ENCODE assay signal across 28 cellular contexts in genomic region chr10:46016190-46016589, GRCh38. TPM values are rescaled to one million over a fixed set of nuclear protein-coding genes. Genes with fewer than 3 reads are reported as not detected.
A peak's percentile ranks its signal among the peaks of the same experiment; 100 is the strongest.
DNase-seq lines count a peak whose midpoint lies in the region; ATAC-seq, FAIRE-seq and TF ChIP-seq lines count a peak whose summit lies in the region.
"Had no signal": no experiment of that assay in that cellular context is flagged by ENCODE, and none has a peak within 500 bp of the region (broad histone marks: within the 10 kb centered on the region; RNA-seq: fewer than 3 reads in every experiment).

No MANE protein-coding gene starts in this region.

- TF ChIP-seq CTCF in HepG2 (CRISPR knock-in tag; IDR thresholded peaks at IDR 0.05) (no peak), right lobe of liver (IDR thresholded peaks at IDR 0.05) (no peak), liver (IDR thresholded peaks at IDR 0.05; ENCODE audit: low read depth, low read length, missing input control) (no peak), suprapubic skin (IDR thresholded peaks at IDR 0.05) (no peak)

- H3K79me2 ChIP-seq in HepG2 (ENCODE audit: insufficient read depth, low read length) (peaks cover 89% of the 10 kb centered on the region), GM23248 (ENCODE audit: insufficient read depth) (peaks cover 89% of the 10 kb centered on the region)

- peaks cover 63% of the 10 kb centered on the region for H3K4me1 ChIP-seq in HepG2 (ENCODE audit: insufficient read depth, low read length)
- H3K4me1 ChIP-seq in right lobe of liver, result peaks cover 0 to 74% (median 32%) of the 10 kb centered on the region in 4 donors
- peaks cover 65% of the 10 kb centered on the region for H3K4me1 ChIP-seq in GM23248 (ENCODE audit: insufficient read depth)
- peaks cover 13 to 84% (median 68%) of the 10 kb centered on the region in 4 donors for H3K4me1 ChIP-seq in liver (ENCODE audit: control insufficient read depth in 4 of 4, insufficient read depth in 4 of 4, low read length in 3 of 4)
- H3K4me1 ChIP-seq in subcutaneous abdominal adipose tissue (ENCODE audit: control insufficient read depth in 5 of 5, insufficient read depth in 5 of 5, low read length in 5 of 5), result peaks cover 10 to 78% (median 56%) of the 10 kb centered on the region in 5 donors
- peaks cover 30% of the 10 kb centered on the region for H3K4me1 ChIP-seq in suprapubic skin

- H3K36me3 ChIP-seq in HepG2 (replicated peaks in 1 of 2; ENCODE audit: control insufficient read depth in 1 of 2, insufficient read depth in 2 of 2, low read length in 2 of 2), result peaks cover 29 to 74% of the 10 kb centered on the region in 2 experiments
- peaks cover 0 to 45% (median 26%) of the 10 kb centered on the region in 4 donors for H3K36me3 ChIP-seq in right lobe of liver
- H3K36me3 ChIP-seq in GM23248 (ENCODE audit: low read depth), result peaks cover 47% of the 10 kb centered on the region
- H3K36me3 ChIP-seq in liver (ENCODE audit: control insufficient read depth in 4 of 4, insufficient read depth in 3 of 4, low read depth in 1 of 4, low read length in 3 of 4), result peaks cover 12 to 30% (median 24%) of the 10 kb centered on the region in 4 donors
- peaks cover 25 to 43% (median 40%) of the 10 kb centered on the region in 5 donors for H3K36me3 ChIP-seq in subcutaneous abdominal adipose tissue (ENCODE audit: control insufficient read depth in 5 of 5, insufficient read depth in 5 of 5, low read length in 5 of 5)
- H3K36me3 ChIP-seq in suprapubic skin, result peaks cover 44% of the 10 kb centered on the region

- FAIRE-seq in HepG2 (lab: Jason Lieb, UNC), result no peak
- FAIRE-seq: D721Med, GM19239, H54 had no signal

- H3K4me3 ChIP-seq in HepG2 (replicated peaks in 1 of 3; ENCODE audit: insufficient read depth in 1 of 3, low read depth in 2 of 3, low read length in 3 of 3) (no peak overlapping the region), right lobe of liver (no peak overlapping the region), GM23248 (no peak overlapping the region), liver (ENCODE audit: low read depth in 1 of 3, low read length in 3 of 3) (no peak overlapping the region), subcutaneous abdominal adipose tissue (ENCODE audit: low read depth in 1 of 5, low read length in 5 of 5) (no peak overlapping the region), suprapubic skin (no peak overlapping the region)
- H3K4me3 ChIP-seq: BLaER1, Peyer's patch had no signal

- POLR2A ChIA-PET in HepG2 (lab: Yijun Ruan, JAX), result interaction anchor here (0.9 to 1.0 kb wide), 2 partner anchors 10 to 14 kb away, joined by 3 to 5 read pairs; no protein-coding TSS in a partner anchor

- BruUV-seq in HepG2 (replicated peaks; lab: Mats Ljungman, UMichigan), result no TSS peak

- CTCF ChIA-PET in HepG2 (lab: Yijun Ruan, JAX; ENCODE audit: low intra/inter-chr PET ratio, low total read pairs), result no interaction called here

- no peaks in the 10 kb centered on the region for H3K27me3 ChIP-seq in HepG2 (ENCODE audit: control insufficient read depth in 1 of 2, insufficient read depth in 2 of 2, low read length in 2 of 2)
- H3K27me3 ChIP-seq in right lobe of liver, result no peaks in the 10 kb centered on the region
- no peaks in the 10 kb centered on the region for H3K27me3 ChIP-seq in GM23248 (replicated peaks; ENCODE audit: insufficient read depth)
- no peaks in the 10 kb centered on the region for H3K27me3 ChIP-seq in liver (ENCODE audit: control insufficient read depth in 4 of 4, insufficient read depth in 4 of 4, low read length in 3 of 4)
- H3K27me3 ChIP-seq in subcutaneous abdominal adipose tissue (ENCODE audit: control insufficient read depth in 5 of 5, insufficient read depth in 4 of 5, low read length in 5 of 5), result no peaks in the 10 kb centered on the region
- no peaks in the 10 kb centered on the region for H3K27me3 ChIP-seq in suprapubic skin
- H3K27me3 ChIP-seq: BLaER1, Peyer's patch had no signal

- H3K9ac ChIP-seq in HepG2 (ENCODE audit: insufficient read depth, low read depth, low read length), result no peak overlapping the region
- H3K9ac ChIP-seq in GM23248, result no peak overlapping the region
- no peak overlapping the region for H3K9ac ChIP-seq in liver (ENCODE audit: low read depth in 1 of 2, low read length in 2 of 2)
- peak overlapping the region in 1 of 5 donors; percentile 40 for H3K9ac ChIP-seq in subcutaneous abdominal adipose tissue (ENCODE audit: low read length in 5 of 5)
- H3K9ac ChIP-seq: BLaER1 had no signal

- no peak overlapping the region for H3K27ac ChIP-seq in HepG2 (ENCODE audit: extremely low read length, insufficient read depth, low read length)
- peak overlapping the region in 1 of 3 donors; percentile 86 for H3K27ac ChIP-seq in right lobe of liver
- 0 out of 2 replicates have a peak overlapping the region, but pooled peaks have one; percentile 3 for H3K27ac ChIP-seq in GM23248
- peak overlapping the region; percentile 0 to 22 for H3K27ac ChIP-seq in liver (ENCODE audit: low read depth in 1 of 2, low read length in 2 of 2)
- H3K27ac ChIP-seq in subcutaneous abdominal adipose tissue (ENCODE audit: low read depth, low read length), result peak overlapping the region; percentile 81
- no peak overlapping the region for H3K27ac ChIP-seq in suprapubic skin
- H3K27ac ChIP-seq: BLaER1, HL-60, Peyer's patch had no signal

- H4K20me1 ChIP-seq in HepG2 (ENCODE audit: insufficient read depth, low read length), result peaks cover 88% of the 10 kb centered on the region
- H4K20me1 ChIP-seq in GM23248 (ENCODE audit: insufficient read depth), result no peaks in the 10 kb centered on the region; the same call in 1 of the 2 replicates

- TF ChIP-seq RAD21 in HepG2 (CRISPR knock-in tag; IDR thresholded peaks at IDR 0.05), result no peak
- TF ChIP-seq RAD21 in liver (IDR thresholded peaks at IDR 0.05), result no peak

- H3K9me2 ChIP-seq in GM23248 (ENCODE audit: insufficient read depth), result no peaks in the 10 kb centered on the region

- no peak for TF ChIP-seq EP300 in HepG2 (IDR thresholded peaks at IDR 0.05; ENCODE audit: low read depth in 2 of 2, low read length in 2 of 2)
- no peak for TF ChIP-seq EP300 in HepG2 (CRISPR knock-in tag; IDR thresholded peaks at IDR 0.05; ENCODE audit: borderline replicate concordance)
- TF ChIP-seq EP300 in suprapubic skin (IDR thresholded peaks at IDR 0.05), result no peak

- DNase-seq in HepG2 (ENCODE audit: low spot score) (no peak), right lobe of liver (no peak), GM23248 (no peak), GM19240 (ENCODE audit: insufficient read length, low spot score) (no peak), suprapubic skin (ENCODE audit: low spot score in 2 of 2) (no peak)
- DNase-seq: ACHN, DMS53, GDM1, KG1, NCI-H1092, NCI-H1436 treated with DMSO at 0.1 percent for 48 hours, NCI-H1930, NCI-H2171, NCI-H345, NCI-H524 treated with DMSO at 0.1 percent for 48 hours, NCI-H82, Peyer's patch had no signal

- H3K4me2 ChIP-seq in HepG2 (ENCODE audit: low read depth, low read length) (0 out of 2 replicates have a peak overlapping the region, but pooled peaks have one; percentile 5), GM23248 (ENCODE audit: unreplicated experiment) (peak overlapping the region; percentile 12)
- H3K4me2 ChIP-seq: BLaER1 had no signal

- H3K9me3 ChIP-seq in HepG2 (ENCODE audit: low read length) (no peaks in the 10 kb centered on the region), right lobe of liver (no peaks in the 10 kb centered on the region), GM23248 (ENCODE audit: low read depth) (no peaks in the 10 kb centered on the region), liver (ENCODE audit: control insufficient read depth in 4 of 4, low read length in 3 of 4) (no peaks in the 10 kb centered on the region), subcutaneous abdominal adipose tissue (ENCODE audit: control insufficient read depth in 5 of 5, low read length in 5 of 5) (no peaks in the 10 kb centered on the region), suprapubic skin (no peaks in the 10 kb centered on the region)
- H3K9me3 ChIP-seq: BLaER1, Peyer's patch had no signal

- H2AFZ ChIP-seq in HepG2 (ENCODE audit: low read length), result no peak overlapping the region
- no peak overlapping the region for H2AFZ ChIP-seq in GM23248

- intact Hi-C loops in HepG2 (cut with micrococcal nuclease; ENCODE audit: unreplicated experiment) (no loop called here), right lobe of liver (cut with DNase I) (no loop called here)

- WGBS in HepG2 (ENCODE audit: low lambda C conversion rate), result 93% methylated on average over 5 of the region's 5 CpGs
- 68% methylated on average over 3 of the region's 5 CpGs for WGBS in right lobe of liver (ENCODE audit: insufficient coverage, low coverage, low lambda C conversion rate, missing lambda C conversion rate)
- 98 to 99% methylated on average over 5 of the region's 5 CpGs for WGBS in GM23248 (ENCODE audit: low coverage in 1 of 2, low lambda C conversion rate in 2 of 2, missing lambda C conversion rate in 2 of 2), 2 experiments
- WGBS in liver, result 95% methylated on average over 5 of the region's 5 CpGs
- WGBS in suprapubic skin, result 98% methylated on average over 5 of the region's 5 CpGs

- in situ Hi-C loops in HepG2 (cut with HindIII; ENCODE audit: extremely low pct_ligation_motif_present, low pct_unique_long_range_greater_than_20kb) (no loop called here), GM23248 (cut with MboI) (no loop called here)

- no peak for TF ChIP-seq POLR2A in HepG2 (IDR thresholded peaks at IDR 0.05; ENCODE audit: insufficient read depth in 1 of 2, low read depth in 2 of 2, low read length in 2 of 2)
- TF ChIP-seq POLR2A in right lobe of liver (IDR thresholded peaks at IDR 0.05), result no peak
- TF ChIP-seq POLR2A in suprapubic skin (IDR thresholded peaks at IDR 0.05), result no peak

- H3F3A ChIP-seq in GM23248 (ENCODE audit: insufficient read depth), result peaks cover 57% of the 10 kb centered on the region

- ATAC-seq in HepG2 (no peak), right lobe of liver (no peak), HG02642 (IDR thresholded peaks at IDR 0.05; ENCODE audit: poor library complexity, unreplicated experiment) (no peak)
- ATAC-seq: SK-N-SH treated with all-trans-retinoic acid at 6 μM for 48 hours had no signal

RNA-seq across cellular contexts. Expression of gene NCOA4, which starts 14.2 kb away (rescaled TPM):
- 306 and 519 TPM in 2 replicates for total RNA-seq in HepG2 (2016; rRNA removed; fragmentation: Illumina TruSeq; extraction: Trizol)
- 41.5 and 47.9 TPM in 2 replicates for total RNA-seq in HepG2 (2016; cell fraction: cytosol; rRNA removed; fragmentation: Illumina TruSeq; extraction: Trizol; ENCODE audit: low read depth)
- total RNA-seq in HepG2 (2016; cell fraction: insoluble cytoplasmic fraction; rRNA removed; fragmentation: Illumina TruSeq; extraction: Trizol), result 301 and 511 TPM in 2 replicates
- total RNA-seq in HepG2 (2016; cell fraction: membrane; rRNA removed; fragmentation: Illumina TruSeq; extraction: Trizol), result 139 and 156 TPM in 2 replicates
- 164 and 168 TPM in 2 replicates for total RNA-seq in HepG2 (2016; cell fraction: nucleus; rRNA removed; fragmentation: Illumina TruSeq; extraction: Trizol)
- polyA plus RNA-seq in HepG2 (2011; rRNA removed), result 324 and 400 TPM in 2 replicates
- polyA plus RNA-seq in HepG2 (2011; cell fraction: cytosol; rRNA removed), result 198 and 289 TPM in 2 replicates
- polyA plus RNA-seq in HepG2 (2011; cell fraction: nucleus; rRNA removed), result 115 and 150 TPM in 2 replicates
- 250 and 343 TPM in 2 replicates for polyA plus RNA-seq in HepG2 (2012)
- 15.2 and 17.3 TPM in 2 replicates for polyA plus RNA-seq in HepG2 (2016; cell fraction: cytosol; fragmentation: Illumina TruSeq; extraction: Trizol; ENCODE audit: low read depth)
- polyA plus RNA-seq in HepG2 (2016; cell fraction: insoluble cytoplasmic fraction; fragmentation: Illumina TruSeq; extraction: Trizol; ENCODE audit: low read depth), result 352 and 368 TPM in 2 replicates
- 48.5 and 57.6 TPM in 2 replicates for polyA plus RNA-seq in HepG2 (2016; cell fraction: membrane; fragmentation: Illumina TruSeq; extraction: Trizol; ENCODE audit: low read depth)
- 161 and 162 TPM in 2 replicates for polyA plus RNA-seq in HepG2 (2016; cell fraction: nucleus; fragmentation: Illumina TruSeq; extraction: Trizol; ENCODE audit: insufficient read depth, low read depth)
- 203 and 487 TPM in 2 replicates for polyA minus RNA-seq in HepG2 (2011; rRNA and poly(A)+ RNA removed; ENCODE audit: low replicate concordance)
- 356 and 419 TPM in 2 replicates for polyA minus RNA-seq in HepG2 (2011; cell fraction: cytosol; rRNA and poly(A)+ RNA removed)
- 163 and 303 TPM in 2 replicates for polyA minus RNA-seq in HepG2 (2011; cell fraction: nucleus; rRNA and poly(A)+ RNA removed)
- 100 to 1,000 TPM; 130 to 224 (median 201) TPM for total RNA-seq in right lobe of liver
- total RNA-seq in GM23248 (2014; rRNA removed; shearing (Covaris generic)), result 164 and 170 TPM in 2 replicates
- polyA plus RNA-seq in GM23248 (2016; fragmentation: Nextera tagmentation; extraction: Ambion mirVana), result 112 and 113 TPM in 2 replicates
- 100 to 1,000 TPM; 224 to 746 TPM for total RNA-seq in liver
- polyA plus RNA-seq in liver, result 100 to 1,000 TPM in 1 of 2 donors, 10 to 100 TPM in 1; 71.9 to 112 TPM
- 100 to 1,000 TPM; 117 to 170 (median 151) TPM for total RNA-seq in suprapubic skin

RNA-seq across cellular contexts. Expression of gene MSMB, which starts 29.9 kb away (rescaled TPM):
- total RNA-seq in HepG2 (2016; rRNA removed; fragmentation: Illumina TruSeq; extraction: Trizol) (not detected in 2 replicates), right lobe of liver (under 1 TPM in 1 of 6 experiments, not detected in 5; 0.84 TPM), liver (not detected), suprapubic skin (100 to 1,000 TPM in 1 of 4 donors, 10 to 100 TPM in 1, 1 to 10 TPM in 1, not detected in 1; 4.5 to 104 (median 86.9) TPM)
- total RNA-seq in HepG2 (2016; cell fraction: cytosol; rRNA removed; fragmentation: Illumina TruSeq; extraction: Trizol; ENCODE audit: low read depth), result not detected in 2 replicates
- not detected in 2 replicates for total RNA-seq in HepG2 (2016; cell fraction: insoluble cytoplasmic fraction; rRNA removed; fragmentation: Illumina TruSeq; extraction: Trizol)
- not detected in 2 replicates for total RNA-seq in HepG2 (2016; cell fraction: membrane; rRNA removed; fragmentation: Illumina TruSeq; extraction: Trizol)
- not detected in 2 replicates for total RNA-seq in HepG2 (2016; cell fraction: nucleus; rRNA removed; fragmentation: Illumina TruSeq; extraction: Trizol)
- polyA plus RNA-seq in HepG2 (2011; rRNA removed) (0.84 and 1.3 TPM in 2 replicates), GM23248 (2016; fragmentation: Nextera tagmentation; extraction: Ambion mirVana) (not detected in 2 replicates), liver (not detected)
- not detected in 2 replicates for polyA plus RNA-seq in HepG2 (2011; cell fraction: cytosol; rRNA removed)
- polyA plus RNA-seq in HepG2 (2011; cell fraction: nucleus; rRNA removed), result not detected in 2 replicates
- 4.1 and 8.1 TPM in 2 replicates for polyA plus RNA-seq in HepG2 (2012)
- not detected in 2 replicates for polyA plus RNA-seq in HepG2 (2016; cell fraction: cytosol; fragmentation: Illumina TruSeq; extraction: Trizol; ENCODE audit: low read depth)
- not detected in 2 replicates for polyA plus RNA-seq in HepG2 (2016; cell fraction: insoluble cytoplasmic fraction; fragmentation: Illumina TruSeq; extraction: Trizol; ENCODE audit: low read depth)
- polyA plus RNA-seq in HepG2 (2016; cell fraction: membrane; fragmentation: Illumina TruSeq; extraction: Trizol; ENCODE audit: low read depth), result not detected in 2 replicates
- polyA plus RNA-seq in HepG2 (2016; cell fraction: nucleus; fragmentation: Illumina TruSeq; extraction: Trizol; ENCODE audit: insufficient read depth, low read depth), result not detected in 2 replicates
- not detected in 2 replicates for polyA minus RNA-seq in HepG2 (2011; rRNA and poly(A)+ RNA removed; ENCODE audit: low replicate concordance)
- not detected in 2 replicates for polyA minus RNA-seq in HepG2 (2011; cell fraction: cytosol; rRNA and poly(A)+ RNA removed)
- polyA minus RNA-seq in HepG2 (2011; cell fraction: nucleus; rRNA and poly(A)+ RNA removed), result not detected in 2 replicates
- not detected in 2 replicates for total RNA-seq in GM23248 (2014; rRNA removed; shearing (Covaris generic))
- total RNA-seq: HT-29, OCI-LY7, Peyer's patch had no signal

RNA-seq across cellular contexts. Expression of gene TIMM23, which starts 43.9 kb away (rescaled TPM):
- 98.6 and 105 TPM in 2 replicates for total RNA-seq in HepG2 (2016; rRNA removed; fragmentation: Illumina TruSeq; extraction: Trizol)
- total RNA-seq in HepG2 (2016; cell fraction: cytosol; rRNA removed; fragmentation: Illumina TruSeq; extraction: Trizol; ENCODE audit: low read depth), result 38.4 and 41.4 TPM in 2 replicates
- total RNA-seq in HepG2 (2016; cell fraction: insoluble cytoplasmic fraction; rRNA removed; fragmentation: Illumina TruSeq; extraction: Trizol), result 102 and 111 TPM in 2 replicates
- total RNA-seq in HepG2 (2016; cell fraction: membrane; rRNA removed; fragmentation: Illumina TruSeq; extraction: Trizol), result 49.4 and 51.1 TPM in 2 replicates
- 65.9 and 68.3 TPM in 2 replicates for total RNA-seq in HepG2 (2016; cell fraction: nucleus; rRNA removed; fragmentation: Illumina TruSeq; extraction: Trizol)
- polyA plus RNA-seq in HepG2 (2011; rRNA removed), result 59.1 and 80.2 TPM in 2 replicates
- 55.4 and 78.1 TPM in 2 replicates for polyA plus RNA-seq in HepG2 (2011; cell fraction: cytosol; rRNA removed)
- 19.7 and 23.5 TPM in 2 replicates for polyA plus RNA-seq in HepG2 (2011; cell fraction: nucleus; rRNA removed)
- polyA plus RNA-seq in HepG2 (2012), result 63.5 and 76.7 TPM in 2 replicates
- polyA plus RNA-seq in HepG2 (2016; cell fraction: cytosol; fragmentation: Illumina TruSeq; extraction: Trizol; ENCODE audit: low read depth), result 32.7 and 33.7 TPM in 2 replicates
- polyA plus RNA-seq in HepG2 (2016; cell fraction: insoluble cytoplasmic fraction; fragmentation: Illumina TruSeq; extraction: Trizol; ENCODE audit: low read depth), result 126 and 140 TPM in 2 replicates
- 42.9 and 45.4 TPM in 2 replicates for polyA plus RNA-seq in HepG2 (2016; cell fraction: membrane; fragmentation: Illumina TruSeq; extraction: Trizol; ENCODE audit: low read depth)
- 119 and 120 TPM in 2 replicates for polyA plus RNA-seq in HepG2 (2016; cell fraction: nucleus; fragmentation: Illumina TruSeq; extraction: Trizol; ENCODE audit: insufficient read depth, low read depth)
- 27.0 and 73.4 TPM in 2 replicates for polyA minus RNA-seq in HepG2 (2011; rRNA and poly(A)+ RNA removed; ENCODE audit: low replicate concordance)
- 35.2 and 36.4 TPM in 2 replicates for polyA minus RNA-seq in HepG2 (2011; cell fraction: cytosol; rRNA and poly(A)+ RNA removed)
- polyA minus RNA-seq in HepG2 (2011; cell fraction: nucleus; rRNA and poly(A)+ RNA removed), result 32.4 and 33.3 TPM in 2 replicates
- total RNA-seq in right lobe of liver, result 10 to 100 TPM; 22.2 to 65.7 (median 30.3) TPM
- total RNA-seq in GM23248 (2014; rRNA removed; shearing (Covaris generic)), result 75.2 and 104 TPM in 2 replicates
- polyA plus RNA-seq in GM23248 (2016; fragmentation: Nextera tagmentation; extraction: Ambion mirVana), result 145 and 147 TPM in 2 replicates
- 10 to 100 TPM; 42.7 to 42.8 TPM for total RNA-seq in liver
- polyA plus RNA-seq in liver, result 10 to 100 TPM; 41.8 to 66.8 TPM
- total RNA-seq in suprapubic skin, result 10 to 100 TPM; 35.3 to 72.3 (median 57.6) TPM

Comparison
In these comparisons a context has a peak if more than half of its experiments do, and no peak if none do; other contexts are left out.
1. H3K27ac ChIP-seq: peak in GM23248 (single experiment), liver (2 of 2) and subcutaneous abdominal adipose tissue (single experiment); none in HepG2 (single experiment) and suprapubic skin (single experiment).